Comparison of ENCODE assay signal across 1 cellular context in the genomic region with DNA sequence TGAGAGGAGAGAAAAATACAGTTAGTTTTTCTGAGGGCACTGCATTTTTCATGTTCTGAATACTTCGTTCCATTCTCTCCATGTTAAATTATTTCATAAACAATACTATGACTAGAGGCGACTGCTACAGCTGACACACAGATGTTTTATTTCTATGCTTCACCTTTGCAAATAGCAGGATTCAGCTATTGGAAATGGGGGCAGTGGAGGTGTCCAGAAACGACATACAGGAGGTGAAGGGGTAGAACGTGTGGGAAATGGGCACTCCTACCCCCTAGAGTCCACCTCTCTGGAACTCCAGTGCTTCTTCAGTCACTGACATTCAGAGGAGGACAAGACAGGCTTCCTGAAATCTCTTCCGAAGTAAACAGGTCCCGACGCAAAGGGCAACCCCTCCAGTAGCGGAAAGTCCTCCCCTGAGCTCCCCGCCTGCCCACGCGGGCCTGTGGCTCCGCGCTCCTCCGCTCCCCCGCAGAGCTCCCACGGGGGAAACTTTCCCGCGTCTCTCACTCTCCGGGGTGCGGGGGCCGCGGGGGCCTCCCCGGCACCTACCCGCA.
TF ChIP-seq lines count a peak whose summit lies in the region.

No MANE protein-coding gene starts in this region.

TF ChIP-seq in WTC11, 78 proteins besides CTCF, POLR2A, EP300 and RAD21 (continued from another document):
- TF ChIP-seq, protein P1, sequence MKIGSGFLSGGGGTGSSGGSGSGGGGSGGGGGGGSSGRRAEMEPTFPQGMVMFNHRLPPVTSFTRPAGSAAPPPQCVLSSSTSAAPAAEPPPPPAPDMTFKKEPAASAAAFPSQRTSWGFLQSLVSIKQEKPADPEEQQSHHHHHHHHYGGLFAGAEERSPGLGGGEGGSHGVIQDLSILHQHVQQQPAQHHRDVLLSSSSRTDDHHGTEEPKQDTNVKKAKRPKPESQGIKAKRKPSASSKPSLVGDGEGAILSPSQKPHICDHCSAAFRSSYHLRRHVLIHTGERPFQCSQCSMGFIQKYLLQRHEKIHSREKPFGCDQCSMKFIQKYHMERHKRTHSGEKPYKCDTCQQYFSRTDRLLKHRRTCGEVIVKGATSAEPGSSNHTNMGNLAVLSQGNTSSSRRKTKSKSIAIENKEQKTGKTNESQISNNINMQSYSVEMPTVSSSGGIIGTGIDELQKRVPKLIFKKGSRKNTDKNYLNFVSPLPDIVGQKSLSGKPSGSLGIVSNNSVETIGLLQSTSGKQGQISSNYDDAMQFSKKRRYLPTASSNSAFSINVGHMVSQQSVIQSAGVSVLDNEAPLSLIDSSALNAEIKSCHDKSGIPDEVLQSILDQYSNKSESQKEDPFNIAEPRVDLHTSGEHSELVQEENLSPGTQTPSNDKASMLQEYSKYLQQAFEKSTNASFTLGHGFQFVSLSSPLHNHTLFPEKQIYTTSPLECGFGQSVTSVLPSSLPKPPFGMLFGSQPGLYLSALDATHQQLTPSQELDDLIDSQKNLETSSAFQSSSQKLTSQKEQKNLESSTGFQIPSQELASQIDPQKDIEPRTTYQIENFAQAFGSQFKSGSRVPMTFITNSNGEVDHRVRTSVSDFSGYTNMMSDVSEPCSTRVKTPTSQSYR (CRISPR knock-in tag; IDR thresholded peaks at IDR 0.05): no peak
- TF ChIP-seq NFYB (CRISPR knock-in tag; conservative IDR thresholded peaks at IDR 0.05; ENCODE audit: low read depth) (no peak), ZNF232 (CRISPR knock-in tag; IDR thresholded peaks at IDR 0.05) (no peak), ZNF416 (CRISPR knock-in tag; IDR thresholded peaks at IDR 0.05) (no peak), SMAD3 (CRISPR knock-in tag; IDR thresholded peaks at IDR 0.05; ENCODE audit: borderline replicate concordance) (no peak), OVOL2 (CRISPR knock-in tag; IDR thresholded peaks at IDR 0.05; ENCODE audit: borderline replicate concordance) (no peak), ETV6 (CRISPR knock-in tag; IDR thresholded peaks at IDR 0.05) (no peak), GABPB1 (CRISPR knock-in tag; IDR thresholded peaks at IDR 0.05) (no peak), ZNF121 (CRISPR knock-in tag; IDR thresholded peaks at IDR 0.05) (no peak)
- TF ChIP-seq, protein P2, sequence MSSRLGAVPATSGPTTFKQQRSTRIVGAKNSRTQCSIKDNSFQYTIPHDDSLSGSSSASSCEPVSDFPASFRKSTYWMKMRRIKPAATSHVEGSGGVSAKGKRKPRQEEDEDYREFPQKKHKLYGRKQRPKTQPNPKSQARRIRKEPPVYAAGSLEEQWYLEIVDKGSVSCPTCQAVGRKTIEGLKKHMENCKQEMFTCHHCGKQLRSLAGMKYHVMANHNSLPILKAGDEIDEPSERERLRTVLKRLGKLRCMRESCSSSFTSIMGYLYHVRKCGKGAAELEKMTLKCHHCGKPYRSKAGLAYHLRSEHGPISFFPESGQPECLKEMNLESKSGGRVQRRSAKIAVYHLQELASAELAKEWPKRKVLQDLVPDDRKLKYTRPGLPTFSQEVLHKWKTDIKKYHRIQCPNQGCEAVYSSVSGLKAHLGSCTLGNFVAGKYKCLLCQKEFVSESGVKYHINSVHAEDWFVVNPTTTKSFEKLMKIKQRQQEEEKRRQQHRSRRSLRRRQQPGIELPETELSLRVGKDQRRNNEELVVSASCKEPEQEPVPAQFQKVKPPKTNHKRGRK (CRISPR knock-in tag; IDR thresholded peaks at IDR 0.05; ENCODE audit: borderline replicate concordance): no peak
TF ChIP-seq in WTC11: peak in this region for 0.
